16 cellular contexts compared by ENCODE assay signal in genomic region chr4:3290889-3291321, GRCh38. TPM values are rescaled to one million over a fixed set of nuclear protein-coding genes. Genes with fewer than 3 reads are reported as not detected.
DNase-seq lines count a peak whose midpoint lies in the region; ATAC-seq, FAIRE-seq and TF ChIP-seq lines count a peak whose summit lies in the region.
"Had no signal": no experiment of that assay in that cellular context is flagged by ENCODE, and none has a peak within 500 bp of the region (broad histone marks: within the 10 kb centered on the region; RNA-seq: fewer than 3 reads in every experiment).

No MANE protein-coding gene starts in this region.

- H3K9me3 ChIP-seq in Loucy (ENCODE audit: insufficient read depth, low read depth, low read length) (no peaks in the 10 kb centered on the region), kidney (ENCODE audit: control insufficient read depth in 1 of 2, low read length in 2 of 2) (no peaks in the 10 kb centered on the region), smooth muscle cell (replicated peaks; ENCODE audit: low read depth) (no peaks in the 10 kb centered on the region), T-helper 17 cell (ENCODE audit: control insufficient read depth, low read length, poor library complexity, severe bottlenecking) (no peaks in the 10 kb centered on the region)

- H3F3A ChIP-seq in Loucy (ENCODE audit: low read depth) (no peaks in the 10 kb centered on the region), smooth muscle cell (ENCODE audit: low read depth) (peaks cover 8% of the 10 kb centered on the region)

- peaks cover 11% of the 10 kb centered on the region for H3K4me1 Mint-ChIP-seq in activated CD8-positive, alpha-beta T cell treated with anti-CD3 and anti-CD28 coated beads, Interleukin-2, amount 10 ng/mL, durations not matched to agents 7 days and 5 days (ENCODE audit: low read depth)
- H3K4me1 Mint-ChIP-seq in activated CD8-positive, alpha-beta T cell treated with anti-CD3 and anti-CD28 coated beads for 36 hours (ENCODE audit: low read depth), result peaks cover 12% of the 10 kb centered on the region
- peaks cover 17% of the 10 kb centered on the region for H3K4me1 Mint-ChIP-seq in T-helper 17 cell

- CTCF ChIA-PET in activated CD8-positive, alpha-beta T cell treated with anti-CD3 and anti-CD28 coated beads, Interleukin-2, amount 10 ng/mL, durations not matched to agents 7 days and 5 days (lab: Charles Lee), result interaction anchor here (1.7 kb wide), 1 partner anchor 11 kb away, joined by 3 read pairs; no protein-coding TSS in a partner anchor
- CTCF ChIA-PET in activated CD8-positive, alpha-beta T cell treated with anti-CD3 and anti-CD28 coated beads for 36 hours (lab: Charles Lee), result interaction anchor here (0.9 kb wide), 1 partner anchor 96 kb away, joined by 4 read pairs; no protein-coding TSS in a partner anchor

- DNase-seq in activated CD8-positive, alpha-beta T cell treated with anti-CD3 and anti-CD28 coated beads, Interleukin-2, amount 10 ng/mL, durations not matched to agents 7 days and 5 days, result peak; percentile 18
- DNase-seq in activated CD8-positive, alpha-beta T cell treated with anti-CD3 and anti-CD28 coated beads for 36 hours, result no peak
- DNase-seq in kidney (peak; percentile 62), smooth muscle cell (lab: John Stamatoyannopoulos, UW; ENCODE audit: unreplicated experiment) (no peak), T-helper 17 cell (no peak), kidney tubule cell (ENCODE audit: low spot score) (no peak)
- DNase-seq in NK-92 treated with Interleukin-12 subunit alpha and Interleukin-12 subunit beta, amount 100 ng/mL, for 24 hours (lab: John Stamatoyannopoulos, UW), result no peak
- DNase-seq: activated CD4-positive, alpha-beta T cell treated with anti-CD3 and anti-CD28 coated beads, Interleukin-2, amount 50 U/mL, for 4 hours; activated naive CD4-positive, alpha-beta T cell treated with anti-CD3 and anti-CD28 coated beads, Interleukin-2, amount 50 U/mL, for 16 hours; GOT3; NCI-H1694; stimulated activated naive CD4-positive, alpha-beta T cell treated with Interleukin-2 at 50 U/mL for 16 hours had no signal

- H4K20me1 ChIP-seq in Loucy (ENCODE audit: insufficient read depth, low read length, poor library complexity, severe bottlenecking) (peaks cover 19% of the 10 kb centered on the region), smooth muscle cell (ENCODE audit: low read depth) (peaks cover 3% of the 10 kb centered on the region)

- no peak for ATAC-seq in activated CD8-positive, alpha-beta T cell treated with anti-CD3 and anti-CD28 coated beads, Interleukin-2, amount 10 ng/mL, durations not matched to agents 7 days and 5 days
- ATAC-seq in activated CD8-positive, alpha-beta T cell treated with anti-CD3 and anti-CD28 coated beads for 36 hours, result no peak
- no peak for ATAC-seq in T-helper 17 cell

- H3K79me2 ChIP-seq in Loucy (ENCODE audit: insufficient read depth, low read length), result peaks cover 27% of the 10 kb centered on the region
- peaks cover 26% of the 10 kb centered on the region for H3K79me2 ChIP-seq in smooth muscle cell (ENCODE audit: low read depth)

- H3K36me3 Mint-ChIP-seq in activated CD8-positive, alpha-beta T cell treated with anti-CD3 and anti-CD28 coated beads, Interleukin-2, amount 10 ng/mL, durations not matched to agents 7 days and 5 days (ENCODE audit: low read depth), result no peaks in the 10 kb centered on the region
- H3K36me3 Mint-ChIP-seq in activated CD8-positive, alpha-beta T cell treated with anti-CD3 and anti-CD28 coated beads for 36 hours (ENCODE audit: low read depth), result no peaks in the 10 kb centered on the region
- no peaks in the 10 kb centered on the region for H3K36me3 Mint-ChIP-seq in T-helper 17 cell (ENCODE audit: low read depth)

- H3K36me3 ChIP-seq in Loucy (ENCODE audit: insufficient read depth, low read length), result no peaks in the 10 kb centered on the region
- no peaks in the 10 kb centered on the region for H3K36me3 ChIP-seq in kidney (ENCODE audit: control insufficient read depth in 1 of 2, insufficient read depth in 2 of 2, low read length in 2 of 2)
- no peaks in the 10 kb centered on the region for H3K36me3 ChIP-seq in smooth muscle cell (ENCODE audit: low read depth)

- H3K4me2 ChIP-seq in Loucy (ENCODE audit: low read depth, low read length, poor library complexity, severe bottlenecking) (peak overlapping the region; percentile 85), smooth muscle cell (peak overlapping the region; percentile 92)

- no peak overlapping the region for H2AFZ ChIP-seq in Loucy (ENCODE audit: low read length)
- H2AFZ ChIP-seq in smooth muscle cell (ENCODE audit: low read depth), result no peak overlapping the region

- H3K27me3 Mint-ChIP-seq in activated CD8-positive, alpha-beta T cell treated with anti-CD3 and anti-CD28 coated beads, Interleukin-2, amount 10 ng/mL, durations not matched to agents 7 days and 5 days (ENCODE audit: low read depth), result peaks cover 49% of the 10 kb centered on the region
- peaks cover 29% of the 10 kb centered on the region for H3K27me3 Mint-ChIP-seq in activated CD8-positive, alpha-beta T cell treated with anti-CD3 and anti-CD28 coated beads for 36 hours
- H3K27me3 Mint-ChIP-seq in T-helper 17 cell, result peaks cover 34% of the 10 kb centered on the region

- TF ChIP-seq CTCF in activated CD8-positive, alpha-beta T cell treated with anti-CD3 and anti-CD28 coated beads for 36 hours (IDR thresholded peaks at IDR 0.05), result no peak
- TF ChIP-seq CTCF in Loucy (conservative IDR thresholded peaks at IDR 0.05; ENCODE audit: low read length) (no peak), kidney (IDR thresholded peaks at IDR 0.05; ENCODE audit: borderline replicate concordance, extremely low read depth, insufficient read depth) (no peak), smooth muscle cell (IDR thresholded peaks at IDR 0.05; ENCODE audit: borderline replicate concordance, insufficient read depth, poor library complexity, severe bottlenecking) (no peak)

- WGBS in smooth muscle cell (ENCODE audit: low lambda C conversion rate), result 92% methylated on average over 9 of the region's 9 CpGs

- H3K4me1 ChIP-seq in Loucy (ENCODE audit: insufficient read depth, low read length, poor library complexity, severe bottlenecking), result peaks cover 25% of the 10 kb centered on the region
- H3K4me1 ChIP-seq in kidney (ENCODE audit: control insufficient read depth in 1 of 2, insufficient read depth in 1 of 2, low read depth in 1 of 2, low read length in 2 of 2), result peaks cover 5 to 8% of the 10 kb centered on the region in 2 donors
- peaks cover 15% of the 10 kb centered on the region for H3K4me1 ChIP-seq in smooth muscle cell (ENCODE audit: low read depth)

- POLR2A ChIA-PET in activated CD8-positive, alpha-beta T cell treated with anti-CD3 and anti-CD28 coated beads, Interleukin-2, amount 10 ng/mL, durations not matched to agents 7 days and 5 days (lab: Charles Lee), result no interaction called here
- POLR2A ChIA-PET in activated CD8-positive, alpha-beta T cell treated with anti-CD3 and anti-CD28 coated beads for 36 hours (lab: Charles Lee), result interaction anchor here (0.6 kb wide), 1 partner anchor 11 kb away, joined by 3 read pairs; no protein-coding TSS in a partner anchor

- no peak overlapping the region for H3K4me3 ChIP-seq in Loucy (ENCODE audit: low read length, poor library complexity, severe bottlenecking)
- H3K4me3 ChIP-seq in kidney (ENCODE audit: low read length in 2 of 2), result no peak overlapping the region
- H3K4me3 ChIP-seq in smooth muscle cell, result no peak overlapping the region

- H3K9me2 ChIP-seq in Loucy (replicated peaks; ENCODE audit: low read depth, low read length), result no peaks in the 10 kb centered on the region

- H3K27ac ChIP-seq in kidney (ENCODE audit: low read depth in 2 of 2, low read length in 2 of 2) (no peak overlapping the region), smooth muscle cell (ENCODE audit: low read depth) (no peak overlapping the region)
- H3K27ac ChIP-seq: KMS-11 had no signal

- H3K4me3 Mint-ChIP-seq in activated CD8-positive, alpha-beta T cell treated with anti-CD3 and anti-CD28 coated beads, Interleukin-2, amount 10 ng/mL, durations not matched to agents 7 days and 5 days, result no peak overlapping the region
- H3K4me3 Mint-ChIP-seq in activated CD8-positive, alpha-beta T cell treated with anti-CD3 and anti-CD28 coated beads for 36 hours, result no peak overlapping the region
- no peak overlapping the region for H3K4me3 Mint-ChIP-seq in T-helper 17 cell

- H3K9me3 Mint-ChIP-seq in activated CD8-positive, alpha-beta T cell treated with anti-CD3 and anti-CD28 coated beads, Interleukin-2, amount 10 ng/mL, durations not matched to agents 7 days and 5 days (ENCODE audit: insufficient read depth), result no peaks in the 10 kb centered on the region
- H3K9me3 Mint-ChIP-seq in activated CD8-positive, alpha-beta T cell treated with anti-CD3 and anti-CD28 coated beads for 36 hours, result no peaks in the 10 kb centered on the region

- H3K27me3 ChIP-seq in Loucy (ENCODE audit: insufficient read depth, low read length, poor library complexity, severe bottlenecking) (no peaks in the 10 kb centered on the region), smooth muscle cell (ENCODE audit: low read depth) (no peaks in the 10 kb centered on the region)

- FAIRE-seq in kidney (lab: Jason Lieb, UNC), result no peak
- FAIRE-seq: A204.1, islet of Langerhans had no signal

- H3K9ac ChIP-seq in Loucy (ENCODE audit: low read depth, low read length, poor library complexity, severe bottlenecking) (no peak overlapping the region), kidney (ENCODE audit: low read length in 2 of 2) (no peak overlapping the region), smooth muscle cell (ENCODE audit: low read depth) (no peak overlapping the region)
- H3K9ac ChIP-seq: KMS-11 had no signal

- H3K27ac Mint-ChIP-seq in activated CD8-positive, alpha-beta T cell treated with anti-CD3 and anti-CD28 coated beads, Interleukin-2, amount 10 ng/mL, durations not matched to agents 7 days and 5 days, result no peak overlapping the region
- no peak overlapping the region for H3K27ac Mint-ChIP-seq in activated CD8-positive, alpha-beta T cell treated with anti-CD3 and anti-CD28 coated beads for 36 hours
- no peak overlapping the region for H3K27ac Mint-ChIP-seq in T-helper 17 cell

- intact Hi-C loops in activated CD8-positive, alpha-beta T cell treated with anti-CD3 and anti-CD28 coated beads for 36 hours (cut with micrococcal nuclease), result no loop called here
- intact Hi-C loops in kidney (cut with DNase I), result no loop called here

RNA-seq across cellular contexts. Expression of gene RGS12, which starts 1.9 kb away (rescaled TPM):
- total RNA-seq in activated CD8-positive, alpha-beta T cell treated with anti-CD3 and anti-CD28 coated beads, Interleukin-2, amount 10 ng/mL, durations not matched to agents 7 days and 5 days, result 1 to 10 TPM; 4.7 to 8.3 TPM
- total RNA-seq in activated CD8-positive, alpha-beta T cell treated with anti-CD3 and anti-CD28 coated beads for 36 hours, result 1 to 10 TPM; 4.6 to 4.7 TPM
- total RNA-seq in kidney (35.5 TPM), smooth muscle cell (13.0 and 28.5 TPM in 2 replicates), T-helper 17 cell (1 to 10 TPM; 4.0 to 5.0 TPM)
- polyA plus RNA-seq in kidney (ENCODE audit: insufficient read depth, low read depth, low replicate concordance) (18.0 TPM), smooth muscle cell (20.5 and 38.7 TPM in 2 replicates)

RNA-seq across cellular contexts. Expression of gene MSANTD1, which starts 41.9 kb away (rescaled TPM):
- total RNA-seq in activated CD8-positive, alpha-beta T cell treated with anti-CD3 and anti-CD28 coated beads, Interleukin-2, amount 10 ng/mL, durations not matched to agents 7 days and 5 days, result 1 to 10 TPM in 1 of 2 experiments, under 1 TPM in 1; 0.83 to 1.0 TPM
- total RNA-seq in activated CD8-positive, alpha-beta T cell treated with anti-CD3 and anti-CD28 coated beads for 36 hours, result under 1 TPM; 0.43 TPM
- 0.91 TPM for total RNA-seq in kidney
- polyA plus RNA-seq in kidney (ENCODE audit: insufficient read depth, low read depth, low replicate concordance), result not detected
- total RNA-seq in smooth muscle cell, result 1.4 TPM in 2 replicates
- 0.30 and 0.43 TPM in 2 replicates for polyA plus RNA-seq in smooth muscle cell
- 1 to 10 TPM; 1.5 to 1.7 TPM for total RNA-seq in T-helper 17 cell

Comparison
In these comparisons a context has a peak if more than half of its experiments do, and no peak if none do; other contexts are left out.
1. DNase-seq: peak in activated CD8-positive, alpha-beta T cell treated with anti-CD3 and anti-CD28 coated beads, Interleukin-2, amount 10 ng/mL, durations not matched to agents 7 days and 5 days (single experiment) and kidney (single experiment); none in activated CD8-positive, alpha-beta T cell treated with anti-CD3 and anti-CD28 coated beads for 36 hours (single experiment), smooth muscle cell (single experiment), T-helper 17 cell (0 of 3), NK-92 treated with Interleukin-12 subunit alpha and Interleukin-12 subunit beta, amount 100 ng/mL, for 24 hours (single experiment) and kidney tubule cell (single experiment).